ENCODE assay signal across 1 cellular context in genomic region chr9:113056191-113057106, GRCh38.
TF ChIP-seq lines count a peak whose summit lies in the region.

Gene ZFP37 (minus strand): TSS chr9:113056724. CDS start chr9:113056688, 36 bp downstream.

TF ChIP-seq in HEK293, 187 proteins besides CTCF, POLR2A, EP300 and RAD21 (continued from another document and continues in another):
- 0 out of 2 replicates have a peak, but pooled peaks have one; percentile 33 for TF ChIP-seq PRDM10 (tag by site-specific recombination; IDR thresholded peaks at IDR 0.05)
- no peak for TF ChIP-seq ZNF555 (tag by site-specific recombination; conservative IDR thresholded peaks at IDR 0.05)
- no peak for TF ChIP-seq ZNF521 (tag by site-specific recombination; IDR thresholded peaks at IDR 0.05)
- no peak for TF ChIP-seq ZNF121 (tag by site-specific recombination; IDR thresholded peaks at IDR 0.05)
- TF ChIP-seq ZBTB10 (tag by site-specific recombination; IDR thresholded peaks at IDR 0.05) = no peak
- 0 out of 2 replicates have a peak, but pooled peaks have one; percentile 11 for TF ChIP-seq ZNF692 (tag by site-specific recombination; IDR thresholded peaks at IDR 0.05)
- TF ChIP-seq SP7 (tag by site-specific recombination; IDR thresholded peaks at IDR 0.05) = peak; percentile 39; the same call in 1 of the 2 replicates
- TF ChIP-seq ZNF510 (tag by site-specific recombination; IDR thresholded peaks at IDR 0.05; ENCODE audit: insufficient replicate concordance) = no peak
- TF ChIP-seq ZBTB26 (tag by site-specific recombination; optimal IDR thresholded peaks at IDR 0.05) = peak; percentile 28
- no peak for TF ChIP-seq ZNF585B (tag by site-specific recombination; IDR thresholded peaks at IDR 0.05)
- no peak for TF ChIP-seq ZNF112 (tag by site-specific recombination; IDR thresholded peaks at IDR 0.05)
- TF ChIP-seq ZNF202 (tag by site-specific recombination; IDR thresholded peaks at IDR 0.05; ENCODE audit: borderline replicate concordance) = no peak
- TF ChIP-seq ZNF18 (tag by site-specific recombination; IDR thresholded peaks at IDR 0.05) = no peak
- no peak for TF ChIP-seq WT1 (tag by site-specific recombination; IDR thresholded peaks at IDR 0.05)
- 0 out of 2 replicates have a peak, but pooled peaks have one; percentile 38 for TF ChIP-seq ZNF501 (tag by site-specific recombination; IDR thresholded peaks at IDR 0.05)
- peak; percentile 50; the same call in 1 of the 2 replicates for TF ChIP-seq ZNF2 (tag by site-specific recombination; IDR thresholded peaks at IDR 0.05)
- TF ChIP-seq ZSCAN5A (tag by site-specific recombination; IDR thresholded peaks at IDR 0.05) = no peak
- no peak for TF ChIP-seq ZNF140 (tag by site-specific recombination; IDR thresholded peaks at IDR 0.05)
- TF ChIP-seq ATF2 (tag by site-specific recombination; IDR thresholded peaks at IDR 0.05; ENCODE audit: low read depth) = no peak
- no peak for TF ChIP-seq ZNF398 (tag by site-specific recombination; IDR thresholded peaks at IDR 0.05)
- TF ChIP-seq ZNF433 (tag by site-specific recombination; IDR thresholded peaks at IDR 0.05; ENCODE audit: low read depth) = no peak
- TF ChIP-seq ZBTB48 (tag by site-specific recombination; IDR thresholded peaks at IDR 0.05) = no peak
- no peak for TF ChIP-seq ZNF423 (tag by site-specific recombination; IDR thresholded peaks at IDR 0.05)
- no peak for TF ChIP-seq ZNF548 (tag by site-specific recombination; IDR thresholded peaks at IDR 0.05)
- TF ChIP-seq ZNF311 (tag by site-specific recombination; IDR thresholded peaks at IDR 0.05; ENCODE audit: borderline replicate concordance) = no peak
- no peak for TF ChIP-seq ZNF777 (tag by site-specific recombination; IDR thresholded peaks at IDR 0.05; ENCODE audit: borderline replicate concordance)
- TF ChIP-seq ZNF146 (tag by site-specific recombination; IDR thresholded peaks at IDR 0.05) = no peak
- TF ChIP-seq ZNF214 (tag by site-specific recombination; IDR thresholded peaks at IDR 0.05; ENCODE audit: borderline replicate concordance) = no peak
- no peak for TF ChIP-seq ZNF544 (tag by site-specific recombination; IDR thresholded peaks at IDR 0.05)
- no peak for TF ChIP-seq SETDB1 (IDR thresholded peaks at IDR 0.05; ENCODE audit: insufficient read length, low read length)
- no peak; the same call in 1 of the 2 replicates for TF ChIP-seq ZNF184 (tag by site-specific recombination; IDR thresholded peaks at IDR 0.05)
- no peak for TF ChIP-seq ELK4 (IDR thresholded peaks at IDR 0.05; ENCODE audit: borderline replicate concordance, low read depth, low read length)
- TF ChIP-seq BCL11B (tag by site-specific recombination; IDR thresholded peaks at IDR 0.05; ENCODE audit: low read depth) = no peak
- TF ChIP-seq GLI2 (tag by site-specific recombination; IDR thresholded peaks at IDR 0.05; ENCODE audit: borderline replicate concordance, low read depth) = no peak
- no peak for TF ChIP-seq KLF10 (tag by site-specific recombination; IDR thresholded peaks at IDR 0.05)
